Comparison of ENCODE assay signal across 27 cellular contexts in the genomic region with DNA sequence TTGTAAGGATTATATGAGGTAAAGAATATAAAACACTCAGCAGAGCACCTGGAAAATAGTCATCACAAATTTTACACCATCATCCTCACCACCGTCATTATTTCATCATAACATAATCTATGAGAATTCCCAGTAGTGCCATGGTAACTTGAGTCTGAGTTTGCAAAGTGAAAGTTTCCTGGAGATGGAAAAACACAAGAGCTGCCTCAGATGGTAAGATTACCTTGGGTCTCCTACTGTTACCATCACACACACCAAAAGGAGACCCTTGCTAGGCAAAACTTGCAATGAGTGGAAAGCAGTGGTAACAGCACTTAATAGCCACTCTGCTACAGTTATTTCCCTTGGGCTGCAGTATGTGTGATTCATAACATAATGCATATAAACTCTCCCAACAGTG.
"Had no signal": no experiment of that assay in that cellular context is flagged by ENCODE, and none has a peak within 500 bp of the region (broad histone marks: within the 10 kb centered on the region; RNA-seq: fewer than 3 reads in every experiment).

No MANE protein-coding gene starts in this region.

- H3K4me3 ChIP-seq: esophagus muscularis mucosa, gastrocnemius medialis, heart left ventricle had no signal

- H3K4me1 ChIP-seq: foreskin keratinocyte, gastrocnemius medialis had no signal

- H3K36me3 ChIP-seq: brain microvascular endothelial cell, esophagus muscularis mucosa, gastrocnemius medialis, heart left ventricle, WERI-Rb-1 had no signal

- H3K27me3 ChIP-seq: brain microvascular endothelial cell, esophagus muscularis mucosa, foreskin keratinocyte, gastrocnemius medialis, heart left ventricle had no signal

- H3K9me3 ChIP-seq: esophagus muscularis mucosa, gastrocnemius medialis, heart left ventricle had no signal

- DNase-seq: activated B cell treated with CpG ODN at 0.5 μM for 24 hours; activated CD4-positive, alpha-beta T cell treated with anti-CD3 and anti-CD28 coated beads for 48 hours; activated CD4-positive, alpha-beta T cell treated with anti-CD3 and anti-CD28 coated beads, Interleukin-2, amount 50 U/mL, for 1 hour; activated CD4-positive, alpha-beta T cell treated with anti-CD3 and anti-CD28 coated beads, Interleukin-2, amount 50 U/mL, for 48 hours; activated CD8-positive, alpha-beta memory T cell treated with anti-CD3 and anti-CD28 coated beads for 24 hours; activated CD8-positive, alpha-beta T cell treated with anti-CD3 and anti-CD28 coated beads for 36 hours; activated effector memory CD4-positive, alpha-beta T cell treated with Interleukin-2 at 50 U/mL for 16 hours; activated gamma-delta T cell treated with Interleukin-2 at 50 U/mL for 16 hours; activated naive CD4-positive, alpha-beta T cell treated with anti-CD3 and anti-CD28 coated beads, Interleukin-2, amount 50 U/mL, for 16 hours; activated naive CD4-positive, alpha-beta T cell treated with Interleukin-2 at 50 U/mL for 16 hours; activated T-cell treated with anti-CD3 and anti-CD28 coated beads, Interleukin-2, amount 50 U/mL, for 4 hours; amniotic stem cell; anterior cingulate cortex; brain microvascular endothelial cell; cortex of kidney; dermis blood vessel endothelial cell; effector CD4-positive, alpha-beta T cell; effector memory CD8-positive, alpha-beta T cell; erythroblast; foreskin keratinocyte; gastrocnemius medialis; glutamatergic neuron; heart left ventricle; T-helper 17 cell; T1000; WERI-Rb-1 had no signal

- H3K27ac ChIP-seq: brain microvascular endothelial cell, foreskin keratinocyte, gastrocnemius medialis, WERI-Rb-1 had no signal
